In genomic region chr13:46604226-46604968, GRCh38 we compare ENCODE assay signal across 19 cellular contexts. TPM values are rescaled to one million over a fixed set of nuclear protein-coding genes. Genes with fewer than 3 reads are reported as not detected.
DNase-seq lines count a peak whose midpoint lies in the region; ATAC-seq, FAIRE-seq and TF ChIP-seq lines count a peak whose summit lies in the region.
"Had no signal": no experiment of that assay in that cellular context is flagged by ENCODE, and none has a peak within 500 bp of the region (broad histone marks: within the 10 kb centered on the region; RNA-seq: fewer than 3 reads in every experiment).

No MANE protein-coding gene starts in this region.

- no peak for TF ChIP-seq RAD21 in K562 (CRISPR knock-in tag; conservative IDR thresholded peaks at IDR 0.05 in 1 of 2, IDR thresholded peaks at IDR 0.05 in 1 of 2)

- H3K27ac ChIP-seq in HEK293 (ENCODE audit: extremely low read depth, low read depth, low read length) (no peak overlapping the region), K562 (ENCODE audit: extremely low read depth, low read depth, low read length) (no peak overlapping the region), lung (ENCODE audit: low read depth in 1 of 2, low read length in 1 of 2) (peak overlapping the region; percentile 49 to 61), stomach (peak overlapping the region; percentile 62 to 93 (median 73))
- H3K27ac ChIP-seq: SK-N-MC had no signal

- H3K4me3 ChIP-seq in HEK293 (ENCODE audit: low read depth, low read length) (no peak overlapping the region), K562 (no peak overlapping the region), lung (no peak overlapping the region), stomach (no peak overlapping the region)
- H3K4me3 ChIP-seq: SK-N-MC had no signal

- TF ChIP-seq EP300 in K562 (IDR thresholded peaks at IDR 0.05; ENCODE audit: low read length) (no peak), stomach (IDR thresholded peaks at IDR 0.05) (no peak)

- POLR2A ChIA-PET in HEK293 (lab: Yijun Ruan, JAX), result no interaction called here
- POLR2A ChIA-PET in K562 (lab: Yijun Ruan, JAX), result no interaction called here

- in situ Hi-C loops in K562 (cut with MboI) (no loop called here), KBM-7 (cut with MboI; ENCODE audit: low pct_unique_long_range_greater_than_20kb, low sequenced_read_pairs) (no loop called here)

- H3K27me3 ChIP-seq in K562 (ENCODE audit: control insufficient read depth in 2 of 2, insufficient read depth in 2 of 2, low read length in 2 of 2), result no peaks in the 10 kb centered on the region
- no peaks in the 10 kb centered on the region for H3K27me3 ChIP-seq in lung (ENCODE audit: control insufficient read depth, insufficient read depth)
- no peaks in the 10 kb centered on the region for H3K27me3 ChIP-seq in stomach

- no peak for DNase-seq in K562 (ENCODE audit: extremely low read depth in 1 of 4, low spot score in 3 of 4)
- DNase-seq in lung (ENCODE audit: low spot score), result no peak
- no peak for DNase-seq in stomach
- DNase-seq in frontal cortex (ENCODE audit: low spot score in 2 of 2), result no peak
- no peak for DNase-seq in activated T-helper 1 cell treated with anti-CD3 and anti-CD28 coated beads, Interleukin-12 subunit alpha, Interleukin-12 subunit beta, Interleukin-2, Interleukin-4 antibody, amounts not matched to agents 30 ng/mL and 10 ng/mL and 1 ng/mL, durations not matched to agents 14 hours and 24 hours and 36 hours (ENCODE audit: low spot score)
- DNase-seq in KBM-7, result no peak
- DNase-seq in NCI-H2029 (lab: John Stamatoyannopoulos, UW), result no peak
- DNase-seq: activated CD4-positive, alpha-beta T cell treated with anti-CD3 and anti-CD28 coated beads, Interleukin-2, amount 50 U/mL, for 48 hours; activated naive CD8-positive, alpha-beta T cell treated with anti-CD3 and anti-CD28 coated beads, Interleukin-2, amount 10 ng/mL, durations not matched to agents 7 days and 5 days; activated T-cell treated with anti-CD3 and anti-CD28 coated beads, Interleukin-2, amount 50 U/mL, for 4 hours; DMS 273 treated with DMSO at 0.1 percent for 48 hours; effector CD4-positive, alpha-beta T cell; H9; MM.1S; natural killer cell; NCI-H2081; NCI-H524 treated with DMSO at 0.1 percent for 48 hours had no signal

- no peak overlapping the region for H3K27ac Mint-ChIP-seq in activated T-helper 1 cell treated with anti-CD3 and anti-CD28 coated beads, Interleukin-12 subunit alpha, Interleukin-12 subunit beta, Interleukin-2, Interleukin-4 antibody, amounts not matched to agents 30 ng/mL and 10 ng/mL and 1 ng/mL, durations not matched to agents 14 hours and 24 hours and 36 hours
- H3K27ac Mint-ChIP-seq: activated naive CD8-positive, alpha-beta T cell treated with anti-CD3 and anti-CD28 coated beads, Interleukin-2, amount 10 ng/mL, durations not matched to agents 7 days and 5 days; H9 had no signal

- no peaks in the 10 kb centered on the region for H3K9me3 Mint-ChIP-seq in activated T-helper 1 cell treated with anti-CD3 and anti-CD28 coated beads, Interleukin-12 subunit alpha, Interleukin-12 subunit beta, Interleukin-2, Interleukin-4 antibody, amounts not matched to agents 30 ng/mL and 10 ng/mL and 1 ng/mL, durations not matched to agents 14 hours and 24 hours and 36 hours
- H3K9me3 Mint-ChIP-seq: activated naive CD8-positive, alpha-beta T cell treated with anti-CD3 and anti-CD28 coated beads, Interleukin-2, amount 10 ng/mL, durations not matched to agents 7 days and 5 days; activated T-cell treated with anti-CD3 and anti-CD28 coated beads, Interleukin-2, amount 50 U/mL, for 4 hours; H9; natural killer cell had no signal

- no peaks in the 10 kb centered on the region for H3K36me3 Mint-ChIP-seq in activated T-helper 1 cell treated with anti-CD3 and anti-CD28 coated beads, Interleukin-12 subunit alpha, Interleukin-12 subunit beta, Interleukin-2, Interleukin-4 antibody, amounts not matched to agents 30 ng/mL and 10 ng/mL and 1 ng/mL, durations not matched to agents 14 hours and 24 hours and 36 hours (ENCODE audit: low read depth)
- H3K36me3 Mint-ChIP-seq: natural killer cell had no signal

- intact Hi-C loops in K562 (cut with micrococcal nuclease), result loop anchor here (10.0 kb wide), 1 partner anchor 120 kb away; no protein-coding TSS in a partner anchor
- intact Hi-C loops in stomach (cut with DNase I; ENCODE audit: low total_unique reads), result loop anchor here (10.0 kb wide), 1 partner anchor 50 kb away; the partner anchor contains the start of gene LRCH1
- intact Hi-C loops in activated T-helper 1 cell treated with anti-CD3 and anti-CD28 coated beads, Interleukin-12 subunit alpha, Interleukin-12 subunit beta, Interleukin-2, Interleukin-4 antibody, amounts not matched to agents 30 ng/mL and 10 ng/mL and 1 ng/mL, durations not matched to agents 14 hours and 24 hours and 36 hours (cut with micrococcal nuclease), result no loop called here

- H3K79me2 ChIP-seq in K562 (ENCODE audit: control insufficient read depth, insufficient read depth, low read length), result peaks cover 19% of the 10 kb centered on the region

- H3K9me3 ChIP-seq in HEK293 (ENCODE audit: control insufficient read depth, insufficient read depth, low read depth, low read length), result no peaks in the 10 kb centered on the region
- H3K9me3 ChIP-seq in K562 (replicated peaks; ENCODE audit: control insufficient read depth, insufficient read depth, low read depth, low read length), result no peaks in the 10 kb centered on the region
- no peaks in the 10 kb centered on the region for H3K9me3 ChIP-seq in lung (ENCODE audit: control insufficient read depth in 2 of 2, insufficient read depth in 1 of 2, low read length in 1 of 2)
- no peaks in the 10 kb centered on the region for H3K9me3 ChIP-seq in stomach

- BruUV-seq in K562 (replicated peaks; lab: Mats Ljungman, UMichigan), result no TSS peak

- TF ChIP-seq CTCF in HEK293 (tag by site-specific recombination; IDR thresholded peaks at IDR 0.05), result no peak
- no peak for TF ChIP-seq CTCF in K562 (IDR thresholded peaks at IDR 0.05 in 2 of 3, conservative IDR thresholded peaks at IDR 0.05 in 1 of 3; ENCODE audit: insufficient read depth in 2 of 3, low read depth in 1 of 3, low read length in 3 of 3)
- no peak for TF ChIP-seq CTCF in lung (IDR thresholded peaks at IDR 0.05; ENCODE audit: control extremely low read depth, extremely low read depth)
- no peak for TF ChIP-seq CTCF in stomach (IDR thresholded peaks at IDR 0.05)

- no peak for TF ChIP-seq POLR2A in K562 (conservative IDR thresholded peaks at IDR 0.05)
- no peak for TF ChIP-seq POLR2A in stomach (IDR thresholded peaks at IDR 0.05)

- 59% methylated on average over 5 of the region's 5 CpGs for WGBS in K562 (ENCODE audit: insufficient coverage, low coverage, missing lambda C conversion rate)
- 71 to 83% methylated on average over 5 of the region's 5 CpGs for WGBS in lung, 2 donors
- WGBS in stomach, 5 donors, result 28 to 55% (median 49%) methylated on average over 5 of the region's 5 CpGs

- ATAC-seq in K562 (no peak), lung (ENCODE audit: insufficient read depth, low FRiP score) (no peak)
- ATAC-seq: activated T-cell treated with anti-CD3 and anti-CD28 coated beads, Interleukin-2, amount 50 U/mL, for 4 hours; natural killer cell had no signal

- no peaks in the 10 kb centered on the region for H3K27me3 Mint-ChIP-seq in activated T-helper 1 cell treated with anti-CD3 and anti-CD28 coated beads, Interleukin-12 subunit alpha, Interleukin-12 subunit beta, Interleukin-2, Interleukin-4 antibody, amounts not matched to agents 30 ng/mL and 10 ng/mL and 1 ng/mL, durations not matched to agents 14 hours and 24 hours and 36 hours (ENCODE audit: insufficient read depth)
- H3K27me3 Mint-ChIP-seq: activated naive CD8-positive, alpha-beta T cell treated with anti-CD3 and anti-CD28 coated beads, Interleukin-2, amount 10 ng/mL, durations not matched to agents 7 days and 5 days had no signal

- H4K20me1 ChIP-seq in K562 (replicated peaks; ENCODE audit: control insufficient read depth, insufficient read depth, low read length), result peaks cover 16% of the 10 kb centered on the region

- peaks cover 74% of the 10 kb centered on the region for H3K4me1 Mint-ChIP-seq in activated T-helper 1 cell treated with anti-CD3 and anti-CD28 coated beads, Interleukin-12 subunit alpha, Interleukin-12 subunit beta, Interleukin-2, Interleukin-4 antibody, amounts not matched to agents 30 ng/mL and 10 ng/mL and 1 ng/mL, durations not matched to agents 14 hours and 24 hours and 36 hours (ENCODE audit: low read depth)

- H3K36me3 ChIP-seq in HEK293 (ENCODE audit: control insufficient read depth in 2 of 2, insufficient read depth in 1 of 2, low read length in 2 of 2), result no peaks in the 10 kb centered on the region
- H3K36me3 ChIP-seq in K562 (ENCODE audit: control insufficient read depth, insufficient read depth, low read length), result no peaks in the 10 kb centered on the region
- no peaks in the 10 kb centered on the region for H3K36me3 ChIP-seq in lung (ENCODE audit: control insufficient read depth in 2 of 2, insufficient read depth in 2 of 2, low read length in 2 of 2)
- no peaks in the 10 kb centered on the region for H3K36me3 ChIP-seq in stomach

- H3K4me3 Mint-ChIP-seq in activated T-helper 1 cell treated with anti-CD3 and anti-CD28 coated beads, Interleukin-12 subunit alpha, Interleukin-12 subunit beta, Interleukin-2, Interleukin-4 antibody, amounts not matched to agents 30 ng/mL and 10 ng/mL and 1 ng/mL, durations not matched to agents 14 hours and 24 hours and 36 hours, result no peak overlapping the region
- H3K4me3 Mint-ChIP-seq: activated naive CD8-positive, alpha-beta T cell treated with anti-CD3 and anti-CD28 coated beads, Interleukin-2, amount 10 ng/mL, durations not matched to agents 7 days and 5 days; activated T-cell treated with anti-CD3 and anti-CD28 coated beads, Interleukin-2, amount 50 U/mL, for 4 hours; H9; natural killer cell had no signal

- H3K4me2 ChIP-seq in K562 (ENCODE audit: insufficient read depth, low read length), result no peak overlapping the region; the same call in 1 of the 2 replicates

- CTCF ChIA-PET in HEK293 (lab: Yijun Ruan, JAX) (interaction anchor here (0.6 to 1.5 kb wide), 5 partner anchors 22 to 116 kb away, joined by 3 to 4 read pairs (median 3); no protein-coding TSS in a partner anchor), K562 (lab: Yijun Ruan, JAX; ENCODE audit: low intra/inter-chr PET ratio) (no interaction called here)

- H3K4me1 ChIP-seq in HEK293 (ENCODE audit: control insufficient read depth, insufficient read depth, low read length), result peaks cover 10% of the 10 kb centered on the region
- peaks cover 5 to 18% of the 10 kb centered on the region in 2 experiments; a peak in 3 of 5 replicates for H3K4me1 ChIP-seq in K562 (replicated peaks in 1 of 2; ENCODE audit: control insufficient read depth in 2 of 2, insufficient read depth in 2 of 2, low read length in 2 of 2)
- peaks cover 16 to 38% of the 10 kb centered on the region in 2 donors for H3K4me1 ChIP-seq in lung (ENCODE audit: control insufficient read depth in 2 of 2, insufficient read depth in 2 of 2, low read length in 2 of 2)
- H3K4me1 ChIP-seq in stomach, result peaks cover 90 to 100% (median 95%) of the 10 kb centered on the region in 4 donors

- H3K9ac ChIP-seq in K562 (ENCODE audit: insufficient read depth in 1 of 2, low read depth in 2 of 2, low read length in 2 of 2), result 0 out of 4 replicates have a peak overlapping the region, but pooled peaks of 1 of the 2 experiments have one; percentile 26

- H3K9me1 ChIP-seq in K562 (ENCODE audit: control insufficient read depth, insufficient read depth, low read length), result no peaks in the 10 kb centered on the region

- H2AFZ ChIP-seq in K562 (ENCODE audit: low read depth, low read length), result no peak overlapping the region

- no peak for FAIRE-seq in K562 (lab: Jason Lieb, UNC)
- no peak for FAIRE-seq in frontal cortex (lab: Jason Lieb, UNC)

RNA-seq across cellular contexts. Expression of gene LRCH1, which starts 51.4 kb away (rescaled TPM):
- 23.7 and 30.0 TPM in 2 replicates for total RNA-seq in K562 (2011; cell fraction: chromatin; rRNA removed; ENCODE audit: low replicate concordance)
- total RNA-seq in K562 (2011; cell fraction: nucleolus; rRNA removed), result 7.5 and 8.8 TPM in 2 replicates
- total RNA-seq in K562 (2011; cell fraction: nucleoplasm; rRNA removed), result 12.5 and 16.9 TPM in 2 replicates
- 2.5 and 3.2 TPM in 2 replicates for total RNA-seq in K562 (2014; rRNA removed)
- 3.7 and 4.3 TPM in 2 replicates for total RNA-seq in K562 (2014; rRNA removed; fragmentation: Illumina TruSeq; extraction: Trizol)
- total RNA-seq in K562 (2015; rRNA removed; fragmentation: Illumina TruSeq; extraction: Trizol), result 3.9 and 4.2 TPM in 2 replicates
- total RNA-seq in K562 (2021), result 5.7 and 6.5 TPM in 2 replicates
- 5.2 and 6.8 TPM in 2 replicates for polyA plus RNA-seq in K562 (2011; rRNA removed)
- 1.7 and 2.8 TPM in 2 replicates for polyA plus RNA-seq in K562 (2011; cell fraction: cytosol; rRNA removed)
- polyA plus RNA-seq in K562 (2011; cell fraction: nucleus; rRNA removed), result 7.5 and 9.0 TPM in 2 replicates
- polyA plus RNA-seq in K562 (2012), result 2.7 and 2.9 TPM in 2 replicates
- polyA plus RNA-seq in K562 (2014; fragmentation: Illumina TruSeq; extraction: Trizol), result 4.1 and 4.7 TPM in 2 replicates
- 1 to 10 TPM; 1.1 to 1.2 TPM for polyA plus RNA-seq in K562 (2014; fragmentation: Nextera tagmentation; extraction: Ambion mirVana)
- polyA plus RNA-seq in K562 (2014; rRNA removed), result 3.3 TPM in 2 replicates
- 13.6 and 15.7 TPM in 2 replicates for polyA minus RNA-seq in K562 (2011; rRNA and poly(A)+ RNA removed)
- 2.8 and 3.1 TPM in 2 replicates for polyA minus RNA-seq in K562 (2011; cell fraction: cytosol; rRNA and poly(A)+ RNA removed)
- polyA minus RNA-seq in K562 (2011; cell fraction: nucleus; rRNA and poly(A)+ RNA removed), result 15.1 and 26.7 TPM in 2 replicates
- 10 to 100 TPM; 18.0 to 35.4 TPM for total RNA-seq in lung
- polyA plus RNA-seq in lung, result 1 to 10 TPM; 3.6 to 8.4 TPM
- 10 to 100 TPM; 14.2 to 70.6 (median 50.9) TPM for total RNA-seq in stomach
- 1 to 10 TPM; 5.4 to 8.4 (median 7.5) TPM for polyA plus RNA-seq in stomach
- total RNA-seq in frontal cortex, result 17.1 TPM
- 20.3 and 21.8 TPM in 2 replicates for total RNA-seq in activated T-helper 1 cell treated with anti-CD3 and anti-CD28 coated beads, Interleukin-12 subunit alpha, Interleukin-12 subunit beta, Interleukin-2, Interleukin-4 antibody, amounts not matched to agents 30 ng/mL and 10 ng/mL and 1 ng/mL, durations not matched to agents 14 hours and 24 hours and 36 hours

Comparison
In these comparisons a context has a peak if more than half of its experiments do, and no peak if none do; other contexts are left out.
1. H3K27ac ChIP-seq: peak in lung (2 of 2) and stomach (5 of 5); none in HEK293 (single experiment) and K562 (single experiment).